Comparison of ENCODE assay signal across 10 cellular contexts in the genomic region with DNA sequence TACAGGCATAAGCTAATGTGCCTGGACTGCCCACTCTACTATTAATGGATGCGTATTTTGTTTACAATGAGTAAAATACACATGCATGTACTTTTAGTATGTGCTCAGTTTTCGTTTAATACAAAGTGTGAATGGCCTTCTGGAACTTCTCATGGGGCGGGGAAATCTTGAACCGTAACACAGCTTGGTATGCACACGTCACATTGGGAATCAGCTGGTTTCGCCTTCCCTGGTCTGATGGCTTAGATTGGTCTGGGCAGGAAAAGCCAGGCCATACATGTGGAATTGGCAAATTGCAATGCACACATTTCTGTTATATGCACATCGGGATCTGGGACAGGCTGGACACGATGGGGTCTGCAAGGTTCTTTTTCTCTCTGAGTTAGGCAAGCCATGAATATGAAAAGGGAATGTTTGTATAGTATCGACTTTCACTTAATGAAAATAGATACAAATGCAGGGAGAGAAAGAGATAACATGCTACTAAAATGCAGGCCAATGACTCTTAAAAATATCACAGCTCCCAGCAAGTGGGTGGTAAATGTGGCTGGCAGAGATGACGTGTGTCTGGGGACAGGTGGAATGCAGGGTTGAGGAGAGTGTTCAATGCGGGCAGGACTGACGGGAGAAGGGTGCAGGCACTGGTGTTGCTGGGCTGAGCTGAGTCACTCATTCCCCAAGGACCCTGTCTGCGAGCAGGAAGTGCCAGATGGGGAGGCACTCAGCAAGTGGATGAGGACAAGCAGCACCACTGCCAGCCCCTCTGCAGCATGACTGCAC.
DNase-seq lines count a peak whose midpoint lies in the region; ATAC-seq lines count a peak whose summit lies in the region.
"Had no signal": no experiment of that assay in that cellular context is flagged by ENCODE, and none has a peak within 500 bp of the region (broad histone marks: within the 10 kb centered on the region; RNA-seq: fewer than 3 reads in every experiment).

No MANE protein-coding gene starts in this region.

- no peak overlapping the region for H2AK5ac ChIP-seq in trophoblast cell (ENCODE audit: low read length)

- no peak overlapping the region for H3K23ac ChIP-seq in trophoblast cell (ENCODE audit: low read length)

- H3F3A ChIP-seq in GM23248 (ENCODE audit: insufficient read depth): no peaks in the 10 kb centered on the region

- H3K9ac ChIP-seq in GM23248 (no peak overlapping the region), trophoblast cell (ENCODE audit: low read length) (no peak overlapping the region)

- H3K9me3 ChIP-seq in GM23248 (ENCODE audit: low read depth) (no peaks in the 10 kb centered on the region), trophoblast cell (ENCODE audit: insufficient read depth, low read depth, low read length) (peaks cover 2% of the 10 kb centered on the region)

- H3K27ac ChIP-seq in GM23248 (no peak overlapping the region), trophoblast cell (ENCODE audit: low read depth, low read length) (no peak overlapping the region)

- peak; percentile 14 for DNase-seq in GM23248
- peak; percentile 76 for DNase-seq in NCI-H2171 (lab: John Stamatoyannopoulos, UW)
- DNase-seq in fibroblast of peridontal ligament (ENCODE audit: extremely low read depth): peak; percentile 28
- peak; percentile 44 to 66 for DNase-seq in trophoblast cell
- DNase-seq in effector CD4-positive, alpha-beta T cell: no peak
- DNase-seq in NK-92 treated with Interleukin-12 subunit alpha and Interleukin-12 subunit beta, amount 100 ng/mL, for 24 hours (lab: John Stamatoyannopoulos, UW): no peak
- DNase-seq: OCI-M1 had no signal

- H3K79me2 ChIP-seq in GM23248 (ENCODE audit: insufficient read depth) (no peaks in the 10 kb centered on the region), trophoblast cell (ENCODE audit: control insufficient read depth, insufficient read depth, low read length, poor library complexity) (no peaks in the 10 kb centered on the region)

- H3K4me3 ChIP-seq in GM23248 (no peak overlapping the region), trophoblast cell (ENCODE audit: low read depth, low read length) (no peak overlapping the region)

- H3K27me3 ChIP-seq in GM23248 (replicated peaks; ENCODE audit: insufficient read depth) (peaks cover 33% of the 10 kb centered on the region), trophoblast cell (ENCODE audit: insufficient read depth, low read length) (no peaks in the 10 kb centered on the region)

- H3K36me3 ChIP-seq in GM23248 (ENCODE audit: low read depth): no peaks in the 10 kb centered on the region
- H3K36me3 ChIP-seq in trophoblast cell (ENCODE audit: control insufficient read depth in 1 of 2, insufficient read depth in 2 of 2, low read length in 2 of 2): no peaks in the 10 kb centered on the region

- no peak overlapping the region for H3K4ac ChIP-seq in trophoblast cell (ENCODE audit: low read depth, low read length)

- no peak overlapping the region for H2BK12ac ChIP-seq in trophoblast cell (ENCODE audit: low read length)

- no peak overlapping the region for H3K14ac ChIP-seq in trophoblast cell (ENCODE audit: low read length)

- no peak for ATAC-seq in GM19463 (IDR thresholded peaks at IDR 0.05; ENCODE audit: unreplicated experiment)
- no peak for ATAC-seq in GM18511 (IDR thresholded peaks at IDR 0.05; ENCODE audit: unreplicated experiment)
- ATAC-seq: activated CD4-positive, CD25-positive, alpha-beta regulatory T cell treated with anti-CD3 and anti-CD28 coated beads, Interleukin-2, amount 50 U/mL, for 24 hours had no signal

- H3K4me1 ChIP-seq in GM23248 (ENCODE audit: insufficient read depth): no peaks in the 10 kb centered on the region
- no peaks in the 10 kb centered on the region for H3K4me1 ChIP-seq in trophoblast cell (ENCODE audit: control insufficient read depth in 1 of 2, insufficient read depth in 2 of 2, low read length in 2 of 2)

- H3K79me1 ChIP-seq in trophoblast cell (ENCODE audit: low read length): no peaks in the 10 kb centered on the region

- H4K20me1 ChIP-seq in GM23248 (ENCODE audit: insufficient read depth): no peaks in the 10 kb centered on the region

- H2BK120ac ChIP-seq in trophoblast cell (ENCODE audit: insufficient read depth, low read length, poor library complexity): no peak overlapping the region

- no peak overlapping the region for H4K12ac ChIP-seq in trophoblast cell (ENCODE audit: low read depth, low read length)

- H3K9me2 ChIP-seq in GM23248 (ENCODE audit: insufficient read depth): no peaks in the 10 kb centered on the region

- no peak overlapping the region for H4K8ac ChIP-seq in trophoblast cell (ENCODE audit: low read depth, low read length)

- H4K91ac ChIP-seq in trophoblast cell (ENCODE audit: low read depth, low read length): no peak overlapping the region

- 58 to 61% methylated on average over 13 of the region's 13 CpGs for WGBS in GM23248 (ENCODE audit: low coverage in 1 of 2, low lambda C conversion rate in 2 of 2, missing lambda C conversion rate in 2 of 2), 2 experiments
- WGBS in trophoblast cell (ENCODE audit: extremely low coverage, insufficient coverage, insufficient read length): no CpG with 5 or more reads among the region's 13 CpGs

- no peak overlapping the region for H2BK5ac ChIP-seq in trophoblast cell (ENCODE audit: low read depth, low read length, poor library complexity)

- in situ Hi-C loops in GM23248 (cut with MboI): loop anchor here (25.0 kb wide), 1 partner anchor 873 kb away; no protein-coding TSS in a partner anchor

- H3K4me2 ChIP-seq in GM23248 (ENCODE audit: unreplicated experiment) (no peak overlapping the region), trophoblast cell (ENCODE audit: low read length) (no peak overlapping the region)

- H3K18ac ChIP-seq in trophoblast cell (ENCODE audit: low read length): no peak overlapping the region

- H2AFZ ChIP-seq in GM23248 (no peak overlapping the region), trophoblast cell (ENCODE audit: insufficient read depth, low read length, poor library complexity) (no peak overlapping the region)

Comparison
In these comparisons a context has a peak if more than half of its experiments do, and no peak if none do; other contexts are left out.
1. DNase-seq: peak in GM23248 (single experiment), NCI-H2171 (single experiment), fibroblast of peridontal ligament (single experiment) and trophoblast cell (2 of 2); none in effector CD4-positive, alpha-beta T cell (single experiment) and NK-92 treated with Interleukin-12 subunit alpha and Interleukin-12 subunit beta, amount 100 ng/mL, for 24 hours (single experiment).